In genomic region chr1:94792876-94793605, GRCh38 we compare ENCODE assay signal across 8 cellular contexts. TPM values are rescaled to one million over a fixed set of nuclear protein-coding genes. Genes with fewer than 3 reads are reported as not detected.
DNase-seq lines count a peak whose midpoint lies in the region; ATAC-seq and TF ChIP-seq lines count a peak whose summit lies in the region.

No MANE protein-coding gene starts in this region.

- H3K4me3 ChIP-seq in colonic mucosa (no peak overlapping the region), parathyroid adenoma (ENCODE audit: low read depth, low read length) (no peak overlapping the region)

- TF ChIP-seq CTCF in colonic mucosa (IDR thresholded peaks at IDR 0.05) (no peak), parathyroid adenoma (IDR thresholded peaks at IDR 0.05) (no peak), RWPE1 (conservative IDR thresholded peaks at IDR 0.05; ENCODE audit: low read depth) (no peak), GM10266 (IDR thresholded peaks at IDR 0.05; ENCODE audit: control insufficient read depth, insufficient read depth, low read depth, missing control alignments) (no peak)

- no peaks in the 10 kb centered on the region for H3K79me2 ChIP-seq in parathyroid adenoma

- CTCF ChIA-PET in RWPE1 (lab: Yijun Ruan, JAX), result interaction anchor here (0.6 kb wide), 1 partner anchor 353 kb away, joined by 3 read pairs; no protein-coding TSS in a partner anchor

- H3K9me3 ChIP-seq in colonic mucosa, result no peaks in the 10 kb centered on the region
- no peaks in the 10 kb centered on the region for H3K9me3 ChIP-seq in parathyroid adenoma (ENCODE audit: control insufficient read depth, low read length)

- H3K36me3 ChIP-seq in colonic mucosa (no peaks in the 10 kb centered on the region), parathyroid adenoma (ENCODE audit: control insufficient read depth, insufficient read depth, low read length) (no peaks in the 10 kb centered on the region)

- POLR2A ChIA-PET in RWPE1 (lab: Yijun Ruan, JAX; ENCODE audit: low non-redundant PET), result no interaction called here

- peak overlapping the region; percentile 5 for H2AFZ ChIP-seq in parathyroid adenoma

- H3K27ac ChIP-seq in colonic mucosa (peak overlapping the region; percentile 57), parathyroid adenoma (peak overlapping the region; percentile 44), RWPE1 (no peak overlapping the region)

- ATAC-seq in GM19035 (IDR thresholded peaks at IDR 0.05; ENCODE audit: unreplicated experiment) (peak; percentile 19), HG03159 (IDR thresholded peaks at IDR 0.05; ENCODE audit: unreplicated experiment) (peak; percentile 17)

- peaks cover 7% of the 10 kb centered on the region for H3K4me1 ChIP-seq in colonic mucosa
- no peaks in the 10 kb centered on the region for H3K4me1 ChIP-seq in parathyroid adenoma

- intact Hi-C loops in colonic mucosa (cut with DNase I), result loop anchor here (10.0 kb wide), 1 partner anchor 188 kb away; no protein-coding TSS in a partner anchor

- H3K4me2 ChIP-seq in parathyroid adenoma (ENCODE audit: low read length), result no peak overlapping the region

- no peak for DNase-seq in colonic mucosa
- no peak for DNase-seq in RWPE1 (ENCODE audit: low spot score)
- no peak for DNase-seq in GM10266 (ENCODE audit: extremely low spot score)
- DNase-seq in NCI-H1092 treated with DMSO at 0.1 percent for 48 hours (lab: John Stamatoyannopoulos, UW), result no peak
- no peak for DNase-seq in erythroblast (lab: John Stamatoyannopoulos, UW)

- no peak for TF ChIP-seq POLR2A in erythroblast (IDR thresholded peaks at IDR 0.05; ENCODE audit: low read length)

- H3K9ac ChIP-seq in colonic mucosa (ENCODE audit: low read depth in 2 of 2, low read length in 2 of 2) (no peak overlapping the region), parathyroid adenoma (no peak overlapping the region)

- H3K27me3 ChIP-seq in colonic mucosa, result no peaks in the 10 kb centered on the region
- H3K27me3 ChIP-seq in parathyroid adenoma (ENCODE audit: control insufficient read depth, insufficient read depth, low read length), result no peaks in the 10 kb centered on the region

RNA-seq across cellular contexts. Expression of gene SLC44A3, which starts 27.1 kb away (rescaled TPM):
- 10 to 100 TPM; 55.4 to 71.4 TPM for total RNA-seq in colonic mucosa
